Comparison of ENCODE assay signal across 2 cellular contexts in the genomic region with DNA sequence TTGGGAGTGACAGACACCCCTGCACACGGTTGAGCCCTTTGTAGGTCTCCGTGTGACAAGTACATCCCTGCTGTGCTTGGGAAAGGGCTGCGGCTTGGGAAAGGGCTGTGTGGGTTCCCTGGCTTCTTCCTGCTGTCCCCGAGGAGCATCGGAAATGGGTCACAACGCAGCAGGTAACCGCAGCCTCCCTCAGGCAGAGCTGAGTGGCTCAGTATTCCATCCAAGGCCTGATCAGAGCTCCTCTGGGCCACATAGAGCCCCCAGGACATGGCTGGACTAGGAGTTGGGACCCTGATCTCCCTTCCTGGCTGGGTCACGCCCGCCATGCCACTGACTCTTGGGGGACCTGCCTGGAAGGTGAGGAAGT.
TF ChIP-seq lines count a peak whose summit lies in the region.

No MANE protein-coding gene starts in this region.

TF ChIP-seq in liver, 16 proteins besides CTCF, POLR2A, EP300 and RAD21:
- TF ChIP-seq, protein P1, sequence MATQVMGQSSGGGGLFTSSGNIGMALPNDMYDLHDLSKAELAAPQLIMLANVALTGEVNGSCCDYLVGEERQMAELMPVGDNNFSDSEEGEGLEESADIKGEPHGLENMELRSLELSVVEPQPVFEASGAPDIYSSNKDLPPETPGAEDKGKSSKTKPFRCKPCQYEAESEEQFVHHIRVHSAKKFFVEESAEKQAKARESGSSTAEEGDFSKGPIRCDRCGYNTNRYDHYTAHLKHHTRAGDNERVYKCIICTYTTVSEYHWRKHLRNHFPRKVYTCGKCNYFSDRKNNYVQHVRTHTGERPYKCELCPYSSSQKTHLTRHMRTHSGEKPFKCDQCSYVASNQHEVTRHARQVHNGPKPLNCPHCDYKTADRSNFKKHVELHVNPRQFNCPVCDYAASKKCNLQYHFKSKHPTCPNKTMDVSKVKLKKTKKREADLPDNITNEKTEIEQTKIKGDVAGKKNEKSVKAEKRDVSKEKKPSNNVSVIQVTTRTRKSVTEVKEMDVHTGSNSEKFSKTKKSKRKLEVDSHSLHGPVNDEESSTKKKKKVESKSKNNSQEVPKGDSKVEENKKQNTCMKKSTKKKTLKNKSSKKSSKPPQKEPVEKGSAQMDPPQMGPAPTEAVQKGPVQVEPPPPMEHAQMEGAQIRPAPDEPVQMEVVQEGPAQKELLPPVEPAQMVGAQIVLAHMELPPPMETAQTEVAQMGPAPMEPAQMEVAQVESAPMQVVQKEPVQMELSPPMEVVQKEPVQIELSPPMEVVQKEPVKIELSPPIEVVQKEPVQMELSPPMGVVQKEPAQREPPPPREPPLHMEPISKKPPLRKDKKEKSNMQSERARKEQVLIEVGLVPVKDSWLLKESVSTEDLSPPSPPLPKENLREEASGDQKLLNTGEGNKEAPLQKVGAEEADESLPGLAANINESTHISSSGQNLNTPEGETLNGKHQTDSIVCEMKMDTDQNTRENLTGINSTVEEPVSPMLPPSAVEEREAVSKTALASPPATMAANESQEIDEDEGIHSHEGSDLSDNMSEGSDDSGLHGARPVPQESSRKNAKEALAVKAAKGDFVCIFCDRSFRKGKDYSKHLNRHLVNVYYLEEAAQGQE (IDR thresholded peaks at IDR 0.05), result no peak
- no peak for TF ChIP-seq HNF4A (conservative IDR thresholded peaks at IDR 0.05)
- TF ChIP-seq, protein P2, sequence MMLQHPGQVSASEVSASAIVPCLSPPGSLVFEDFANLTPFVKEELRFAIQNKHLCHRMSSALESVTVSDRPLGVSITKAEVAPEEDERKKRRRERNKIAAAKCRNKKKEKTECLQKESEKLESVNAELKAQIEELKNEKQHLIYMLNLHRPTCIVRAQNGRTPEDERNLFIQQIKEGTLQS (IDR thresholded peaks at IDR 0.05), result no peak
- TF ChIP-seq RXRA (IDR thresholded peaks at IDR 0.05), result no peak
- TF ChIP-seq, protein P3, sequence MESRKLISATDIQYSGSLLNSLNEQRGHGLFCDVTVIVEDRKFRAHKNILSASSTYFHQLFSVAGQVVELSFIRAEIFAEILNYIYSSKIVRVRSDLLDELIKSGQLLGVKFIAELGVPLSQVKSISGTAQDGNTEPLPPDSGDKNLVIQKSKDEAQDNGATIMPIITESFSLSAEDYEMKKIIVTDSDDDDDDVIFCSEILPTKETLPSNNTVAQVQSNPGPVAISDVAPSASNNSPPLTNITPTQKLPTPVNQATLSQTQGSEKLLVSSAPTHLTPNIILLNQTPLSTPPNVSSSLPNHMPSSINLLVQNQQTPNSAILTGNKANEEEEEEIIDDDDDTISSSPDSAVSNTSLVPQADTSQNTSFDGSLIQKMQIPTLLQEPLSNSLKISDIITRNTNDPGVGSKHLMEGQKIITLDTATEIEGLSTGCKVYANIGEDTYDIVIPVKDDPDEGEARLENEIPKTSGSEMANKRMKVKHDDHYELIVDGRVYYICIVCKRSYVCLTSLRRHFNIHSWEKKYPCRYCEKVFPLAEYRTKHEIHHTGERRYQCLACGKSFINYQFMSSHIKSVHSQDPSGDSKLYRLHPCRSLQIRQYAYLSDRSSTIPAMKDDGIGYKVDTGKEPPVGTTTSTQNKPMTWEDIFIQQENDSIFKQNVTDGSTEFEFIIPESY (IDR thresholded peaks at IDR 0.05), result no peak
- no peak for TF ChIP-seq JUND (IDR thresholded peaks at IDR 0.05)
- TF ChIP-seq EGR1 (IDR thresholded peaks at IDR 0.05; ENCODE audit: low read depth in 2 of 2), result no peak
- no peak for TF ChIP-seq MAX (IDR thresholded peaks at IDR 0.05)
- no peak for TF ChIP-seq YY1 (IDR thresholded peaks at IDR 0.05)
- TF ChIP-seq SP1 (IDR thresholded peaks at IDR 0.05), result no peak
- no peak for TF ChIP-seq TAF1 (conservative IDR thresholded peaks at IDR 0.05)

TF ChIP-seq in HepG2, 621 proteins besides CTCF, POLR2A, EP300 and RAD21:
- no peak for TF ChIP-seq SRY (CRISPR knock-in tag; IDR thresholded peaks at IDR 0.05)
- TF ChIP-seq, protein P4, sequence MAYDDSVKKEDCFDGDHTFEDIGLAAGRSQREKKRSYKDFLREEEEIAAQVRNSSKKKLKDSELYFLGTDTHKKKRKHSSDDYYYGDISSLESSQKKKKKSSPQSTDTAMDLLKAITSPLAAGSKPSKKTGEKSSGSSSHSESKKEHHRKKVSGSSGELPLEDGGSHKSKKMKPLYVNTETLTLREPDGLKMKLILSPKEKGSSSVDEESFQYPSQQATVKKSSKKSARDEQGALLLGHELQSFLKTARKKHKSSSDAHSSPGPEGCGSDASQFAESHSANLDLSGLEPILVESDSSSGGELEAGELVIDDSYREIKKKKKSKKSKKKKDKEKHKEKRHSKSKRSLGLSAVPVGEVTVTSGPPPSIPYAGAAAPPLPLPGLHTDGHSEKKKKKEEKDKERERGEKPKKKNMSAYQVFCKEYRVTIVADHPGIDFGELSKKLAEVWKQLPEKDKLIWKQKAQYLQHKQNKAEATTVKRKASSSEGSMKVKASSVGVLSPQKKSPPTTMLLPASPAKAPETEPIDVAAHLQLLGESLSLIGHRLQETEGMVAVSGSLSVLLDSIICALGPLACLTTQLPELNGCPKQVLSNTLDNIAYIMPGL (CRISPR knock-in tag; IDR thresholded peaks at IDR 0.05; ENCODE audit: borderline replicate concordance in 1 of 2, low read depth in 1 of 2), result no peak
- TF ChIP-seq, protein P5, sequence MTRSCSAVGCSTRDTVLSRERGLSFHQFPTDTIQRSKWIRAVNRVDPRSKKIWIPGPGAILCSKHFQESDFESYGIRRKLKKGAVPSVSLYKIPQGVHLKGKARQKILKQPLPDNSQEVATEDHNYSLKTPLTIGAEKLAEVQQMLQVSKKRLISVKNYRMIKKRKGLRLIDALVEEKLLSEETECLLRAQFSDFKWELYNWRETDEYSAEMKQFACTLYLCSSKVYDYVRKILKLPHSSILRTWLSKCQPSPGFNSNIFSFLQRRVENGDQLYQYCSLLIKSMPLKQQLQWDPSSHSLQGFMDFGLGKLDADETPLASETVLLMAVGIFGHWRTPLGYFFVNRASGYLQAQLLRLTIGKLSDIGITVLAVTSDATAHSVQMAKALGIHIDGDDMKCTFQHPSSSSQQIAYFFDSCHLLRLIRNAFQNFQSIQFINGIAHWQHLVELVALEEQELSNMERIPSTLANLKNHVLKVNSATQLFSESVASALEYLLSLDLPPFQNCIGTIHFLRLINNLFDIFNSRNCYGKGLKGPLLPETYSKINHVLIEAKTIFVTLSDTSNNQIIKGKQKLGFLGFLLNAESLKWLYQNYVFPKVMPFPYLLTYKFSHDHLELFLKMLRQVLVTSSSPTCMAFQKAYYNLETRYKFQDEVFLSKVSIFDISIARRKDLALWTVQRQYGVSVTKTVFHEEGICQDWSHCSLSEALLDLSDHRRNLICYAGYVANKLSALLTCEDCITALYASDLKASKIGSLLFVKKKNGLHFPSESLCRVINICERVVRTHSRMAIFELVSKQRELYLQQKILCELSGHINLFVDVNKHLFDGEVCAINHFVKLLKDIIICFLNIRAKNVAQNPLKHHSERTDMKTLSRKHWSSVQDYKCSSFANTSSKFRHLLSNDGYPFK (CRISPR knock-in tag; IDR thresholded peaks at IDR 0.05; ENCODE audit: borderline replicate concordance), result no peak
- TF ChIP-seq FOXP4 (CRISPR knock-in tag; IDR thresholded peaks at IDR 0.05), result no peak
- no peak for TF ChIP-seq KLF6 (CRISPR knock-in tag; IDR thresholded peaks at IDR 0.05)
- TF ChIP-seq GATAD2A (CRISPR knock-in tag; IDR thresholded peaks at IDR 0.05), result no peak
- TF ChIP-seq ZBTB7A (CRISPR knock-in tag; IDR thresholded peaks at IDR 0.05), result no peak
- TF ChIP-seq TRIM24 (CRISPR knock-in tag; IDR thresholded peaks at IDR 0.05), result no peak
- TF ChIP-seq ZNF382 (CRISPR knock-in tag; IDR thresholded peaks at IDR 0.05; ENCODE audit: borderline replicate concordance), result no peak
- TF ChIP-seq ZNF562 (CRISPR knock-in tag; IDR thresholded peaks at IDR 0.05; ENCODE audit: borderline replicate concordance), result no peak
